8 cellular contexts compared by ENCODE assay signal in genomic region chr18:59783138-59783537, GRCh38.
DNase-seq lines count a peak whose midpoint lies in the region; ATAC-seq and TF ChIP-seq lines count a peak whose summit lies in the region.

No MANE protein-coding gene starts in this region.

- H3K27me3 ChIP-seq in heart left ventricle = peaks cover 0 to 6% (median 0%) of the 10 kb centered on the region in 9 donors
- H3K27me3 ChIP-seq in GM23248 (replicated peaks; ENCODE audit: insufficient read depth) = no peaks in the 10 kb centered on the region
- no peaks in the 10 kb centered on the region for H3K27me3 ChIP-seq in Karpas-422 (ENCODE audit: low read length)

- intact Hi-C loops in heart left ventricle (cut with DNase I) = loop anchor here in 1 of 10 donors (10.0 kb wide), 1 partner anchor 58 kb away; no protein-coding TSS in a partner anchor
- intact Hi-C loops in Right ventricle myocardium superior (cut with DNase I) = no loop called here
- intact Hi-C loops in left colon (cut with DNase I, micrococcal nuclease) = loop anchor here in 1 of 2 donors (10.0 kb wide), 1 partner anchor 58 kb away; no protein-coding TSS in a partner anchor

- H3K4me3 ChIP-seq in heart left ventricle (no peak overlapping the region), GM23248 (no peak overlapping the region), Karpas-422 (ENCODE audit: low read length) (no peak overlapping the region)

- no peak for TF ChIP-seq POLR2A in heart left ventricle (IDR thresholded peaks at IDR 0.05)

- H3K9me2 ChIP-seq in GM23248 (ENCODE audit: insufficient read depth) = no peaks in the 10 kb centered on the region
- H3K9me2 ChIP-seq in Karpas-422 (replicated peaks; ENCODE audit: insufficient read depth, low read length) = no peaks in the 10 kb centered on the region

- peaks cover 13% of the 10 kb centered on the region for H3F3A ChIP-seq in GM23248 (ENCODE audit: insufficient read depth)

- H4K20me1 ChIP-seq in GM23248 (ENCODE audit: insufficient read depth) (no peaks in the 10 kb centered on the region), Karpas-422 (ENCODE audit: insufficient read depth, low read depth, low read length) (no peaks in the 10 kb centered on the region)

- peak in 11 of 12 donors; percentile 15 to 53 (median 29) for TF ChIP-seq CTCF in heart left ventricle (IDR thresholded peaks at IDR 0.05)

- H3K79me2 ChIP-seq in GM23248 (ENCODE audit: insufficient read depth) (no peaks in the 10 kb centered on the region), Karpas-422 (ENCODE audit: low read length) (no peaks in the 10 kb centered on the region)

- H3K9ac ChIP-seq in GM23248 = no peak overlapping the region
- no peak overlapping the region for H3K9ac ChIP-seq in Karpas-422 (ENCODE audit: low read length)

- H2AFZ ChIP-seq in GM23248 (peak overlapping the region; percentile 46), Karpas-422 (ENCODE audit: low read length) (no peak overlapping the region)

- DNase-seq in heart left ventricle (no peak), Right ventricle myocardium superior (no peak), GM23248 (peak; percentile 71), Karpas-422 (peak; percentile 72), SK-N-DZ (ENCODE audit: low spot score) (peak; percentile 79), glomerular visceral epithelial cell (ENCODE audit: extremely low spot score) (peak; percentile 86), superior temporal gyrus (ENCODE audit: extremely low spot score) (peak; percentile 18), left colon (no peak)

- no peaks in the 10 kb centered on the region for H3K36me3 ChIP-seq in heart left ventricle
- no peaks in the 10 kb centered on the region for H3K36me3 ChIP-seq in GM23248 (ENCODE audit: low read depth)
- H3K36me3 ChIP-seq in Karpas-422 (ENCODE audit: insufficient read depth, low read length) = no peaks in the 10 kb centered on the region

- in situ Hi-C loops in GM23248 (cut with MboI) = no loop called here

- ATAC-seq in heart left ventricle = peak in 2 of 4 donors; percentile 11 to 43
- no peak for ATAC-seq in Right ventricle myocardium superior (ENCODE audit: poor library complexity)
- no peak for ATAC-seq in left colon

- no peak overlapping the region for H3K27ac ChIP-seq in heart left ventricle
- no peak overlapping the region for H3K27ac ChIP-seq in GM23248
- no peak overlapping the region for H3K27ac ChIP-seq in Karpas-422 (ENCODE audit: low read length)

- H3K9me3 ChIP-seq in heart left ventricle = no peaks in the 10 kb centered on the region
- H3K9me3 ChIP-seq in GM23248 (ENCODE audit: low read depth) = no peaks in the 10 kb centered on the region
- H3K9me3 ChIP-seq in Karpas-422 (ENCODE audit: low read length) = no peaks in the 10 kb centered on the region

- H3K4me2 ChIP-seq in GM23248 (ENCODE audit: unreplicated experiment) = no peak overlapping the region
- H3K4me2 ChIP-seq in Karpas-422 (ENCODE audit: low read depth, low read length, poor library complexity, severe bottlenecking) = no peak overlapping the region

- WGBS in heart left ventricle, 4 donors = 25 to 32% (median 27%) methylated on average over 5 of the region's 5 CpGs
- 25 to 27% methylated on average over 5 of the region's 5 CpGs for WGBS in GM23248 (ENCODE audit: low coverage in 1 of 2, low lambda C conversion rate in 2 of 2, missing lambda C conversion rate in 2 of 2), 2 experiments

- H3K4me1 ChIP-seq in heart left ventricle (peaks cover 0 to 2% (median 0%) of the 10 kb centered on the region in 12 donors), GM23248 (ENCODE audit: insufficient read depth) (peaks cover 21% of the 10 kb centered on the region), Karpas-422 (ENCODE audit: low read length) (no peaks in the 10 kb centered on the region)

Comparison
In these comparisons a context has a peak if more than half of its experiments do, and no peak if none do; other contexts are left out.
1. DNase-seq: peak in GM23248 (single experiment), Karpas-422 (single experiment), SK-N-DZ (single experiment), glomerular visceral epithelial cell (single experiment) and superior temporal gyrus (single experiment); none in heart left ventricle (0 of 5), Right ventricle myocardium superior (single experiment) and left colon (0 of 2).